ENCODE assay signal across 13 cellular contexts in the genomic region with DNA sequence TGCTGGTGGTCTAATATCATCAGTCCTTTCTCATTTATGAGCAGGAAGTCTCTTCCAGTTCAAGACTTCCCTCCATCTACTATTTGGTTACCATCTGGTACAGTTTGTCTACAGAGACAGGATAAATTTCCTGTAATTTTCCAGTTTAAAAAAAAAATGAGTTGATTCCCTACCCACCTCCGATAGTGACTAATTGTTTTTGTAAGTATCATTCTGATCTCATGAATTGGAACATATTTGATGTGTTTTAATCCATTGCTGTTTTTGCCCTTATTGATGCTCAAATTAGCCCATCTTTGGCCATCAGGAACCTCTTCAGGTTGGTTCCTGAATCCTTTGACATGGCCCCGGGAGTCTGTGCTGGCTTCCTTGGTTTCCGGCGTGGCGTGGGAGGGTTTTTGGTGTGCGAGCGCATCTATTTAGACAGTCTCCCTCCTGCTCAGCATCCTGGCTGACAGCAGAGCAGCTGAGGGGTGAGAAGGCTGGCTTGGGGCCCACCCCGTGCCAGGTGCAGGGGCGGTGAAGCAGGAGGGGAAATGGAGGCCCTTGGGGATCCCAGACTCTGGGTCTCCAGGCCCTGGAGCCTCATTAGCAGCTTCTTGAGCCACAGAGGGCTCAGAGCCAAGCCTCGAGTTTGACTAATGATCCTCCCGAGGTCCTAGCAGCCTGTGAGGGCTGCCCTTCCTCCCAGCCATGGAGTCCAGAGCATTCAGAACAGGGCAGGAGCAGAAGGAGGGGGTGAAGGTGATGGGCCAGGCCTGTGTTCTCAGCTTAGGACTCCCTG. TPM values are rescaled to one million over a fixed set of nuclear protein-coding genes. Genes with fewer than 3 reads are reported as not detected.
A peak's percentile ranks its signal among the peaks of the same experiment; 100 is the strongest.
DNase-seq lines count a peak whose midpoint lies in the region; ATAC-seq and TF ChIP-seq lines count a peak whose summit lies in the region.
"Had no signal": no experiment of that assay in that cellular context is flagged by ENCODE, and none has a peak within 500 bp of the region (broad histone marks: within the 10 kb centered on the region; RNA-seq: fewer than 3 reads in every experiment).

No MANE protein-coding gene starts in this region.

- H3K4me1 Mint-ChIP-seq in neural progenitor cell = peaks cover 8% of the 10 kb centered on the region

- WGBS in upper lobe of left lung, 2 donors = 73 to 93% methylated on average over 7 to 11 of the region's 11 CpGs
- 62 to 77% methylated on average over 11 of the region's 11 CpGs for WGBS in thyroid gland, 2 donors

- no peak overlapping the region for H2AFZ ChIP-seq in neural progenitor cell (replicated peaks)
- H2AFZ ChIP-seq: GM23338, parathyroid adenoma had no signal

- peak overlapping the region; percentile 47 for H3K27ac Mint-ChIP-seq in neural progenitor cell
- H3K27ac Mint-ChIP-seq: GM23338 had no signal

- TF ChIP-seq CTCF in astrocyte of the spinal cord (IDR thresholded peaks at IDR 0.05; ENCODE audit: low read depth, low read length) (no peak), neural progenitor cell (IDR thresholded peaks at IDR 0.05) (no peak), upper lobe of left lung (IDR thresholded peaks at IDR 0.05) (no peak), thyroid gland (IDR thresholded peaks at IDR 0.05) (no peak)

- H3K9me3 ChIP-seq in neural progenitor cell (ENCODE audit: low read depth) (no peaks in the 10 kb centered on the region), upper lobe of left lung (no peaks in the 10 kb centered on the region), thyroid gland (no peaks in the 10 kb centered on the region)

- TF ChIP-seq EP300 in upper lobe of left lung (IDR thresholded peaks at IDR 0.05) = no peak

- intact Hi-C loops in thyroid gland (cut with DNase I) = no loop called here

- no peak overlapping the region for H3K4me3 Mint-ChIP-seq in neural progenitor cell
- H3K4me3 Mint-ChIP-seq: GM23338 had no signal

- no peaks in the 10 kb centered on the region for H3K79me2 ChIP-seq in neural progenitor cell (ENCODE audit: low read depth)
- H3K79me2 ChIP-seq: parathyroid adenoma had no signal

- H3K4me3 ChIP-seq in astrocyte of the spinal cord (ENCODE audit: low read depth, low read length) = no peak overlapping the region
- H3K4me3 ChIP-seq in neural progenitor cell = no peak overlapping the region
- H3K4me3 ChIP-seq in upper lobe of left lung = no peak overlapping the region
- H3K4me3 ChIP-seq in thyroid gland (replicated peaks in 1 of 3) = no peak overlapping the region
- H3K4me3 ChIP-seq: GM23338 had no signal

- ATAC-seq in upper lobe of left lung (ENCODE audit: low FRiP score in 2 of 2) = no peak
- ATAC-seq: GM23338 had no signal

- H3F3A ChIP-seq in neural progenitor cell (ENCODE audit: low read depth) = no peaks in the 10 kb centered on the region

- H3K27me3 Mint-ChIP-seq in neural progenitor cell (ENCODE audit: insufficient read depth, low read depth) = peaks cover 7% of the 10 kb centered on the region

- H3K4me1 ChIP-seq in neural progenitor cell (peaks cover 4% of the 10 kb centered on the region), upper lobe of left lung (peaks cover 0 to 8% (median 4%) of the 10 kb centered on the region in 4 donors), thyroid gland (peaks cover 0 to 7% of the 10 kb centered on the region in 2 donors)
- H3K4me1 ChIP-seq: parathyroid adenoma had no signal

- no peaks in the 10 kb centered on the region for H4K20me1 ChIP-seq in neural progenitor cell (ENCODE audit: low read depth)

- DNase-seq in DMS 273 (lab: John Stamatoyannopoulos, UW; ENCODE audit: unreplicated experiment) = peak; percentile 90
- peak; percentile 90 for DNase-seq in NCI-H1105 (lab: John Stamatoyannopoulos, UW)
- peak; percentile 39 for DNase-seq in astrocyte of the spinal cord (ENCODE audit: low read depth, low spot score)
- DNase-seq in neural progenitor cell (ENCODE audit: low spot score) = no peak
- DNase-seq in SK-N-DZ (ENCODE audit: low spot score) = no peak
- DNase-seq in upper lobe of left lung = no peak
- DNase-seq in NOMO-1 treated with DMSO at 0.1 percent for 48 hours (lab: John Stamatoyannopoulos, UW; ENCODE audit: unreplicated experiment) = no peak
- DNase-seq in thyroid gland = no peak
- DNase-seq: mesendoderm had no signal

- no peak for TF ChIP-seq POLR2A in upper lobe of left lung (IDR thresholded peaks at IDR 0.05)
- no peak for TF ChIP-seq POLR2A in thyroid gland (IDR thresholded peaks at IDR 0.05)

- no peaks in the 10 kb centered on the region for H3K27me3 ChIP-seq in neural progenitor cell
- H3K27me3 ChIP-seq in upper lobe of left lung = no peaks in the 10 kb centered on the region
- no peaks in the 10 kb centered on the region for H3K27me3 ChIP-seq in thyroid gland

- in situ Hi-C loops in astrocyte of the spinal cord (cut with HindIII; ENCODE audit: low sequenced_read_pairs) = no loop called here

- H3K9me3 Mint-ChIP-seq in neural progenitor cell = no peaks in the 10 kb centered on the region
- H3K9me3 Mint-ChIP-seq: GM23338 had no signal

- no peak overlapping the region for H3K9ac ChIP-seq in neural progenitor cell
- H3K9ac ChIP-seq: parathyroid adenoma had no signal

- no peak overlapping the region for H3K27ac ChIP-seq in neural progenitor cell
- no peak overlapping the region for H3K27ac ChIP-seq in upper lobe of left lung
- H3K27ac ChIP-seq in thyroid gland = no peak overlapping the region
- H3K27ac ChIP-seq: parathyroid adenoma had no signal

- no peaks in the 10 kb centered on the region for H3K36me3 ChIP-seq in neural progenitor cell
- H3K36me3 ChIP-seq in upper lobe of left lung = no peaks in the 10 kb centered on the region
- H3K36me3 ChIP-seq in thyroid gland = no peaks in the 10 kb centered on the region

- no peaks in the 10 kb centered on the region for H3K36me3 Mint-ChIP-seq in neural progenitor cell

- no peak overlapping the region for H3K4me2 ChIP-seq in neural progenitor cell
- H3K4me2 ChIP-seq: GM23338 had no signal

RNA-seq across cellular contexts. Expression of a gene that starts 6.8 kb away (rescaled TPM):
- total RNA-seq in neural progenitor cell (ENCODE audit: low replicate concordance) = not detected in 2 replicates
- polyA plus RNA-seq in SK-N-DZ (2014; cell fraction: cytosol; rRNA removed) = not detected in 2 replicates
- not detected in 2 replicates for polyA plus RNA-seq in SK-N-DZ (2014; cell fraction: nucleus; rRNA removed)
- 1 to 10 TPM in 1 of 6 donors, under 1 TPM in 1, not detected in 4; 0.77 to 5.2 TPM for total RNA-seq in upper lobe of left lung
- 1 to 10 TPM in 1 of 4 donors, not detected in 3; 2.3 TPM for total RNA-seq in thyroid gland
- total RNA-seq: NCI-H460 had no signal
- polyA plus RNA-seq: adipose tissue, GM23338 had no signal

RNA-seq across cellular contexts. Expression of a gene that starts 18.6 kb away (rescaled TPM):
- total RNA-seq in neural progenitor cell (ENCODE audit: low replicate concordance) (0.97 and 2.7 TPM in 2 replicates), upper lobe of left lung (10 to 100 TPM in 1 of 6 donors, 1 to 10 TPM in 5; 2.4 to 27.2 (median 6.2) TPM), thyroid gland (1 to 10 TPM; 3.8 to 8.7 (median 5.7) TPM)
- 0.07 and 0.31 TPM in 2 replicates for polyA plus RNA-seq in SK-N-DZ (2014; cell fraction: cytosol; rRNA removed)
- polyA plus RNA-seq in SK-N-DZ (2014; cell fraction: nucleus; rRNA removed) = 0.37 and 1.0 TPM in 2 replicates

RNA-seq across cellular contexts. Expression of a gene that starts 42.7 kb away (rescaled TPM):
- 7.4 and 9.6 TPM in 2 replicates for total RNA-seq in neural progenitor cell (ENCODE audit: low replicate concordance)
- 4.1 and 4.9 TPM in 2 replicates for polyA plus RNA-seq in SK-N-DZ (2014; cell fraction: cytosol; rRNA removed)
- 9.0 and 9.1 TPM in 2 replicates for polyA plus RNA-seq in SK-N-DZ (2014; cell fraction: nucleus; rRNA removed)
- total RNA-seq in upper lobe of left lung = 1 to 10 TPM; 2.6 to 8.4 (median 4.4) TPM
- 1 to 10 TPM; 3.0 to 5.6 (median 4.1) TPM for total RNA-seq in thyroid gland

Comparison
In these comparisons a context has a peak if more than half of its experiments do, and no peak if none do; other contexts are left out.
1. DNase-seq: peak in DMS 273 (single experiment), NCI-H1105 (single experiment) and astrocyte of the spinal cord (single experiment); none in neural progenitor cell (single experiment), SK-N-DZ (single experiment), upper lobe of left lung (0 of 2), NOMO-1 treated with DMSO at 0.1 percent for 48 hours (single experiment) and thyroid gland (0 of 2).